Comparison of ENCODE assay signal across 26 cellular contexts in the genomic region with DNA sequence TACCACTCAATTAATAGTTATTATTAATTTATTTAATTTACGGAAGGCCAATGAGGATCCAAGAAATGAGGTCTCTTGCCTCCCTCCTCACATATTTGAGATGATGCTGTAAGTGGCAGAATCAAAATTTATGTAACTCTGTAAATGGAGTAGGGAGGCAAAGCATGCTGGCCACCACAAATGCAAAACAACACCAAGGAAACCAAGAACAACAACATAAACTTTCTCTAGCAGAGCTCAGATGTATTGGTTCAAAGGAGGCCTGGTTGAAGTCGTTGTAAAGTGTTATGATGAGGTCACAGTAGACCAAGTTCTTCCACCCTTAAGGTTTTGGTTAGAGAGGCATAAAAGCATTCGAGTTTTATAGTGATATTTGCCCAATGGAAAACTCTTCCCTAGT.
DNase-seq lines count a peak whose midpoint lies in the region; FAIRE-seq and TF ChIP-seq lines count a peak whose summit lies in the region.
"Had no signal": no experiment of that assay in that cellular context is flagged by ENCODE, and none has a peak within 500 bp of the region (broad histone marks: within the 10 kb centered on the region; RNA-seq: fewer than 3 reads in every experiment).

No MANE protein-coding gene starts in this region.

- no TSS peak for BruUV-seq in MCF 10A (replicated peaks; lab: Mats Ljungman, UMichigan)

- DNase-seq in MCF 10A (ENCODE audit: unreplicated experiment) (no peak), breast epithelium (ENCODE audit: low spot score in 2 of 2) (no peak), choroid plexus epithelial cell (ENCODE audit: low read depth) (peak; percentile 29), kidney glomerular epithelial cell (lab: John Stamatoyannopoulos, UW) (peak; percentile 16), NCI-H1417 (lab: John Stamatoyannopoulos, UW) (no peak), RCC 7860 (ENCODE audit: low spot score) (no peak), NK-92 (lab: John Stamatoyannopoulos, UW; ENCODE audit: unreplicated experiment) (no peak)
- DNase-seq in stimulated activated CD4-positive, alpha-beta T cell treated with anti-CD3 and anti-CD28 coated beads, Interleukin-4, amount 100 ng/mL, for 24 hours = no peak
- DNase-seq: 8988T, ACHN, Calu3, DMS153, H9, KG1, NCI-H1092, NCI-H1436, NCI-H1930, NCI-H2107, NCI-H446 treated with DMSO at 0.1 percent for 48 hours, NCI-H526, NCI-H82, PC-9, Right ventricle myocardium superior, RPMI8226 had no signal

- H3K36me3 ChIP-seq in breast epithelium = no peaks in the 10 kb centered on the region
- H3K36me3 ChIP-seq: SJSA1 had no signal

- intact Hi-C loops in MCF 10A (cut with micrococcal nuclease) = no loop called here
- intact Hi-C loops in breast epithelium (cut with DNase I; ENCODE audit: low total_unique reads) = no loop called here

- H3K4me1 ChIP-seq in breast epithelium = no peaks in the 10 kb centered on the region

- no peak overlapping the region for H3K27ac ChIP-seq in breast epithelium
- H3K27ac ChIP-seq: PC-9, SJSA1 had no signal

- no peak for TF ChIP-seq POLR2A in breast epithelium (IDR thresholded peaks at IDR 0.05)

- H3K27ac Mint-ChIP-seq in MCF 10A (ENCODE audit: low read depth, unreplicated experiment) = peak overlapping the region; percentile 99
- H3K27ac Mint-ChIP-seq: GM23338, H9 had no signal

- H3K4me3 ChIP-seq in breast epithelium = no peak overlapping the region
- H3K4me3 ChIP-seq in choroid plexus epithelial cell (ENCODE audit: low read depth, low read length) = no peak overlapping the region
- H3K4me3 ChIP-seq: GM23338, PC-9, SJSA1 had no signal

- H3K4me1 Mint-ChIP-seq in MCF 10A (ENCODE audit: insufficient read depth, unreplicated experiment) = peaks cover 8% of the 10 kb centered on the region

- H3K27me3 Mint-ChIP-seq in MCF 10A (ENCODE audit: insufficient read depth, unreplicated experiment) = no peaks in the 10 kb centered on the region

- CTCF ChIA-PET in MCF 10A (lab: Yijun Ruan, JAX) = no interaction called here

- no peaks in the 10 kb centered on the region for H3K36me3 Mint-ChIP-seq in MCF 10A (ENCODE audit: insufficient read depth, unreplicated experiment)

- no peaks in the 10 kb centered on the region for H3K27me3 ChIP-seq in breast epithelium
- H3K27me3 ChIP-seq: SJSA1 had no signal

- no peak for FAIRE-seq in RCC 7860 (lab: Jason Lieb, UNC)

- POLR2A ChIA-PET in MCF 10A (lab: Yijun Ruan, JAX) = no interaction called here

- H3K9me3 ChIP-seq in breast epithelium = no peaks in the 10 kb centered on the region
- H3K9me3 ChIP-seq: SJSA1 had no signal

- H3K9me3 Mint-ChIP-seq in MCF 10A (ENCODE audit: unreplicated experiment) = peaks cover 15% of the 10 kb centered on the region
- H3K9me3 Mint-ChIP-seq: GM23338, H9 had no signal

- TF ChIP-seq CTCF in MCF 10A (IDR thresholded peaks at IDR 0.05; ENCODE audit: unreplicated experiment) (no peak), breast epithelium (IDR thresholded peaks at IDR 0.05) (no peak), choroid plexus epithelial cell (conservative IDR thresholded peaks at IDR 0.05; ENCODE audit: low read depth, low read length) (no peak)

- no peak overlapping the region for H3K4me3 Mint-ChIP-seq in MCF 10A (ENCODE audit: unreplicated experiment)
- H3K4me3 Mint-ChIP-seq: GM23338, H9 had no signal

Comparison
In these comparisons a context has a peak if more than half of its experiments do, and no peak if none do; other contexts are left out.
1. DNase-seq: peak in choroid plexus epithelial cell (single experiment) and kidney glomerular epithelial cell (single experiment); none in MCF 10A (single experiment), breast epithelium (0 of 2), stimulated activated CD4-positive, alpha-beta T cell treated with anti-CD3 and anti-CD28 coated beads, Interleukin-4, amount 100 ng/mL, for 24 hours (single experiment), NCI-H1417 (0 of 3), RCC 7860 (single experiment) and NK-92 (single experiment).